In the genomic region with DNA sequence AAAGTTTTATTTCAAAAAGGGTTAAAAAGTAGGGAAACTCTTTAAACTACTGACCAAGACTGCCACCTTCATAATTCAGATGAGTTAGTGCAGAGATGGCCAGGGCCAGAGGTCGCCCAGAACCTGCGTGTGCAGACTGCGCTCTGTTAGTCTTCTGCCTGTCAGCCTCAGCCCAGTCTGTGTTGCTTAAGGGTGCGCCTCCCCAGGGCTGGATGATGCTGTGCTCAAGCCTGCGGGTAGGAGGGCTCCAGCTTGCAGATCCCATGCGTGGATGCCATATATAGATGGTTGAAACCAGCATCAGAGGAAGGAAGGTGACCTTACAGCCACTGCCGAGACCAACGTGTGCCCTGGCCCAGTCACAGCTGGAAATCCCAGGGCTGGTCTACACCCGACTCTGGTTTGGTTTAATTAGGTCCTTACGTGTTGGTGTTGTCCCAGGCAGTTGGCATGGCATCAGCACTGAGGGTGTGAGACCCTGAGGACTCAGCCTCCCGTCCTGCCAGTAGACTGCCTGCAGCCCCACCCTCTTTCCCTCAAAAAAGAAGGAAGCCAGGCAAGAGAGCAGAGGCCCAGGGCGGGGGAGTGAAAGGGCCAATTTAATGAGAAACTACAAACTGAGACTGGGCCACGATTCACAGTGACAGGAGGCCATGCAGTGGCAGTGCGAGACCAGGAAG, we compare ENCODE assay signal across 16 cellular contexts. TPM values are rescaled to one million over a fixed set of nuclear protein-coding genes. Genes with fewer than 3 reads are reported as not detected.
DNase-seq lines count a peak whose midpoint lies in the region; ATAC-seq, FAIRE-seq and TF ChIP-seq lines count a peak whose summit lies in the region.
"Had no signal": no experiment of that assay in that cellular context is flagged by ENCODE, and none has a peak within 500 bp of the region (broad histone marks: within the 10 kb centered on the region; RNA-seq: fewer than 3 reads in every experiment).

No MANE protein-coding gene starts in this region.

- H3K9me3 ChIP-seq in heart right ventricle: no peaks in the 10 kb centered on the region
- H3K9me3 ChIP-seq in stomach smooth muscle (ENCODE audit: control insufficient read depth in 2 of 2, low read length in 2 of 2): no peaks in the 10 kb centered on the region

- intact Hi-C loops in heart right ventricle (cut with DNase I): loop anchor here in 5 of 10 donors (5.0 to 10.0 kb wide), 4 partner anchors 36 to 444 kb away; partner anchors contain the start of gene SEC14L5 (in 2 of the 5)

- peak overlapping the region; percentile 80 for H3K27ac Mint-ChIP-seq in activated naive CD4-positive, alpha-beta T cell treated with anti-CD3 and anti-CD28 coated beads, Interleukin-2, amount 10 ng/mL, durations not matched to agents 7 days and 5 days
- peak overlapping the region; percentile 10; the same call in 1 of the 2 replicates for H3K27ac Mint-ChIP-seq in WTC11

- peaks cover 69% of the 10 kb centered on the region for H3K36me3 Mint-ChIP-seq in activated naive CD4-positive, alpha-beta T cell treated with anti-CD3 and anti-CD28 coated beads, Interleukin-2, amount 10 ng/mL, durations not matched to agents 7 days and 5 days
- H3K36me3 Mint-ChIP-seq in WTC11: peaks cover 12% of the 10 kb centered on the region
- H3K36me3 Mint-ChIP-seq: activated naive CD8-positive, alpha-beta T cell had no signal

- no peak for FAIRE-seq in D721Med (lab: Jason Lieb, UNC)
- FAIRE-seq: colon, urothelium cell line had no signal

- H3K36me3 ChIP-seq in heart right ventricle (peaks cover 5 to 83% (median 26%) of the 10 kb centered on the region in 9 donors), stomach smooth muscle (ENCODE audit: control insufficient read depth in 2 of 2, insufficient read depth in 2 of 2, low read length in 2 of 2) (peaks cover 29 to 42% of the 10 kb centered on the region in 2 donors)

- no peak for DNase-seq in activated naive CD4-positive, alpha-beta T cell treated with anti-CD3 and anti-CD28 coated beads, Interleukin-2, amount 10 ng/mL, durations not matched to agents 7 days and 5 days
- DNase-seq in activated naive CD4-positive, alpha-beta T cell treated with Interleukin-2 at 50 U/mL for 16 hours: no peak
- DNase-seq in WTC11 (ENCODE audit: low spot score): no peak
- DNase-seq in heart right ventricle: no peak
- no peak for DNase-seq in kidney glomerular epithelial cell (lab: John Stamatoyannopoulos, UW)
- no peak for DNase-seq in D721Med (ENCODE audit: insufficient read length, low spot score)
- DNase-seq: activated CD4-positive, alpha-beta T cell treated with anti-CD3 and anti-CD28 coated beads, Interleukin-2, amount 50 U/mL, for 1 hour; DMS79 treated with DMSO at 0.1 percent for 48 hours; NCI-H226 had no signal

- TF ChIP-seq CTCF in WTC11 (IDR thresholded peaks at IDR 0.05): no peak
- TF ChIP-seq CTCF in heart right ventricle (IDR thresholded peaks at IDR 0.05): no peak
- TF ChIP-seq CTCF in D721Med (IDR thresholded peaks at IDR 0.05; ENCODE audit: insufficient read depth, missing control alignments): no peak

- peak overlapping the region in 1 of 2 donors; percentile 51 for H3K9ac ChIP-seq in stomach smooth muscle (ENCODE audit: low read length in 2 of 2)
- H3K9ac ChIP-seq: parathyroid adenoma had no signal

- ATAC-seq in WTC11 (no peak), heart right ventricle (peak in 5 of 8 donors; percentile 9 to 60 (median 19)), HG03565 (IDR thresholded peaks at IDR 0.05; ENCODE audit: unreplicated experiment) (no peak)

- H3K4me1 ChIP-seq in heart right ventricle (peaks cover 26 to 64% (median 55%) of the 10 kb centered on the region in 9 donors), stomach smooth muscle (ENCODE audit: control insufficient read depth, insufficient read depth, low read length) (peaks cover 39% of the 10 kb centered on the region)
- H3K4me1 ChIP-seq: parathyroid adenoma had no signal

- H3K27me3 Mint-ChIP-seq in activated naive CD4-positive, alpha-beta T cell treated with anti-CD3 and anti-CD28 coated beads, Interleukin-2, amount 10 ng/mL, durations not matched to agents 7 days and 5 days: no peaks in the 10 kb centered on the region
- H3K27me3 Mint-ChIP-seq in WTC11 (ENCODE audit: low read depth): no peaks in the 10 kb centered on the region
- H3K27me3 Mint-ChIP-seq: activated naive CD8-positive, alpha-beta T cell had no signal

- H3K9me3 Mint-ChIP-seq in activated naive CD4-positive, alpha-beta T cell treated with anti-CD3 and anti-CD28 coated beads, Interleukin-2, amount 10 ng/mL, durations not matched to agents 7 days and 5 days: no peaks in the 10 kb centered on the region
- H3K9me3 Mint-ChIP-seq in WTC11: no peaks in the 10 kb centered on the region

- H3K27me3 ChIP-seq in heart right ventricle (no peaks in the 10 kb centered on the region), stomach smooth muscle (ENCODE audit: control insufficient read depth in 1 of 2, insufficient read depth in 2 of 2, low read length in 2 of 2) (no peaks in the 10 kb centered on the region)

- WGBS in heart right ventricle, 2 donors: 60 to 62% methylated on average over 14 of the region's 14 CpGs

- CTCF ChIA-PET in activated naive CD4-positive, alpha-beta T cell treated with anti-CD3 and anti-CD28 coated beads, Interleukin-2, amount 10 ng/mL, durations not matched to agents 7 days and 5 days (lab: Charles Lee): interaction anchor here (1.4 to 6.4 kb wide), 3 partner anchors 33 to 76 kb away, joined by 5 to 83 read pairs (median 80); no protein-coding TSS in a partner anchor
- CTCF ChIA-PET in WTC11 (lab: Charles Lee): interaction anchor here (0.7 to 2.0 kb wide), 9 partner anchors 10 to 172 kb away, joined by 3 to 15 read pairs (median 8); partner anchors contain the start of gene MGRN1

- no peak overlapping the region for H3K4me3 ChIP-seq in heart right ventricle
- H3K4me3 ChIP-seq in stomach smooth muscle (ENCODE audit: low read length in 2 of 2): no peak overlapping the region
- H3K4me3 ChIP-seq: PC-9 had no signal

- H3K4me1 Mint-ChIP-seq in activated naive CD4-positive, alpha-beta T cell treated with anti-CD3 and anti-CD28 coated beads, Interleukin-2, amount 10 ng/mL, durations not matched to agents 7 days and 5 days: peaks cover 64% of the 10 kb centered on the region
- H3K4me1 Mint-ChIP-seq in WTC11: peaks cover 10% of the 10 kb centered on the region; the same call in 1 of the 2 replicates

- POLR2A ChIA-PET in WTC11 (lab: Charles Lee): no interaction called here

- H3K4me3 Mint-ChIP-seq in activated naive CD4-positive, alpha-beta T cell treated with anti-CD3 and anti-CD28 coated beads, Interleukin-2, amount 10 ng/mL, durations not matched to agents 7 days and 5 days: no peak overlapping the region
- no peak overlapping the region for H3K4me3 Mint-ChIP-seq in WTC11
- H3K4me3 Mint-ChIP-seq: activated naive CD8-positive, alpha-beta T cell had no signal

- H3K27ac ChIP-seq in heart right ventricle: peak overlapping the region in 9 of 10 donors; percentile 34 to 87 (median 61)
- H3K27ac ChIP-seq in stomach smooth muscle (ENCODE audit: low read length): peak overlapping the region; percentile 83
- H3K27ac ChIP-seq: parathyroid adenoma, PC-9 had no signal

TF ChIP-seq in WTC11, 78 proteins besides CTCF, POLR2A, EP300 and RAD21 (continues in another document):
- no peak for TF ChIP-seq ATF6 (CRISPR knock-in tag; IDR thresholded peaks at IDR 0.05)

RNA-seq across cellular contexts. Expression of gene CDIP1, which starts 27.7 kb away (rescaled TPM):
- 68.9 to 79.2 TPM (median 78.9 TPM) in 3 replicates for total RNA-seq in WTC11 (2021)
- total RNA-seq in heart right ventricle: 10 to 100 TPM; 38.0 to 59.5 (median 47.0) TPM
- 10 to 100 TPM; 28.2 to 37.5 TPM for polyA plus RNA-seq in heart right ventricle

RNA-seq across cellular contexts. Expression of gene HMOX2, which starts 34.7 kb away (rescaled TPM):
- total RNA-seq in WTC11 (2021): 29.5 to 42.6 TPM (median 31.1 TPM) in 3 replicates
- total RNA-seq in heart right ventricle: 100 to 1,000 TPM in 3 of 10 donors, 10 to 100 TPM in 7; 58.4 to 207 (median 84.8) TPM
- polyA plus RNA-seq in heart right ventricle: 100 to 1,000 TPM in 1 of 2 donors, 10 to 100 TPM in 1; 74.3 to 251 TPM

RNA-seq across cellular contexts. Expression of gene NMRAL1, which starts 36.5 kb away (rescaled TPM):
- total RNA-seq in WTC11 (2021) (68.1 to 77.6 TPM (median 69.5 TPM) in 3 replicates), heart right ventricle (10 to 100 TPM in 9 of 10 donors, 1 to 10 TPM in 1; 9.5 to 36.1 (median 27.4) TPM)
- 10 to 100 TPM; 30.7 to 46.5 TPM for polyA plus RNA-seq in heart right ventricle

RNA-seq across cellular contexts. Expression of gene C16orf96, which starts 45.3 kb away (rescaled TPM):
- total RNA-seq in WTC11 (2021) (1.3 to 2.1 TPM (median 1.5 TPM) in 3 replicates), heart right ventricle (under 1 TPM; 0.06 to 0.21 (median 0.09) TPM)
- under 1 TPM in 1 of 2 donors, not detected in 1; 0.01 TPM for polyA plus RNA-seq in heart right ventricle

Comparison
In these comparisons a context has a peak if more than half of its experiments do, and no peak if none do; other contexts are left out.
1. ATAC-seq: peak in heart right ventricle (5 of 8); none in WTC11 (single experiment) and HG03565 (single experiment).